In genomic region chr22:29710922-29711593, GRCh38 we compare ENCODE assay signal across 16 cellular contexts. TPM values are rescaled to one million over a fixed set of nuclear protein-coding genes. Genes with fewer than 3 reads are reported as not detected.
DNase-seq lines count a peak whose midpoint lies in the region; ATAC-seq and TF ChIP-seq lines count a peak whose summit lies in the region.
"Had no signal": no experiment of that assay in that cellular context is flagged by ENCODE, and none has a peak within 500 bp of the region (broad histone marks: within the 10 kb centered on the region; RNA-seq: fewer than 3 reads in every experiment).

No MANE protein-coding gene starts in this region.

- TF ChIP-seq EP300 in transverse colon (IDR thresholded peaks at IDR 0.05; ENCODE audit: low read depth) = no peak

- peak; percentile 50 for DNase-seq in NCI-H2171 treated with DMSO at 0.1 percent for 48 hours (lab: John Stamatoyannopoulos, UW)
- no peak for DNase-seq in NCI-H2171 (lab: John Stamatoyannopoulos, UW)
- DNase-seq in NCI-H69 (lab: John Stamatoyannopoulos, UW) = peak; percentile 94
- DNase-seq in left cardiac atrium = peak; percentile 35
- peak; percentile 41 for DNase-seq in transverse colon
- DNase-seq in coronary artery (ENCODE audit: low spot score) = no peak
- DNase-seq in ascending aorta (ENCODE audit: low spot score in 2 of 2) = no peak
- DNase-seq: activated naive CD4-positive, alpha-beta T cell treated with anti-CD3 and anti-CD28 coated beads, Interleukin-2, amount 10 ng/mL, durations not matched to agents 7 days and 5 days; glutamatergic neuron; NCI-H526 had no signal

- no peaks in the 10 kb centered on the region for H3K9me3 ChIP-seq in transverse colon
- H3K9me3 ChIP-seq in ascending aorta = no peaks in the 10 kb centered on the region
- H3K9me3 ChIP-seq: A549 had no signal

- no peak for TF ChIP-seq CTCF in transverse colon (IDR thresholded peaks at IDR 0.05)
- no peak for TF ChIP-seq CTCF in coronary artery (IDR thresholded peaks at IDR 0.05)
- TF ChIP-seq CTCF in ascending aorta (IDR thresholded peaks at IDR 0.05) = no peak

- intact Hi-C loops in left cardiac atrium (cut with DNase I) (loop anchor here in 1 of 2 donors (10.0 kb wide), 1 partner anchor 64 kb away; no protein-coding TSS in a partner anchor), transverse colon (cut with DNase I; ENCODE audit: low total_unique reads) (no loop called here), ascending aorta (cut with DNase I) (no loop called here)

- H3K27ac ChIP-seq in transverse colon = no peak overlapping the region
- H3K27ac ChIP-seq in coronary artery = no peak overlapping the region
- H3K27ac ChIP-seq in ascending aorta = no peak overlapping the region
- H3K27ac ChIP-seq: A549, cardiac muscle cell, SK-N-MC had no signal

- H3K4me1 ChIP-seq in transverse colon = peaks cover 0 to 7% (median 0%) of the 10 kb centered on the region in 4 donors
- no peaks in the 10 kb centered on the region for H3K4me1 ChIP-seq in ascending aorta
- H3K4me1 ChIP-seq: A549 had no signal

- peaks cover 15% of the 10 kb centered on the region for H3K27me3 ChIP-seq in transverse colon
- peaks cover 4% of the 10 kb centered on the region for H3K27me3 ChIP-seq in ascending aorta

- H3K4me3 ChIP-seq in transverse colon = no peak overlapping the region
- no peak overlapping the region for H3K4me3 ChIP-seq in coronary artery
- H3K4me3 ChIP-seq in ascending aorta = no peak overlapping the region
- H3K4me3 ChIP-seq: A549, cardiac muscle cell, SK-N-MC had no signal

- WGBS in transverse colon (ENCODE audit: low coverage in 1 of 2), 2 donors = 54% methylated on average over 15 of the region's 18 CpGs; no CpG with 5 or more reads in 1 of the 2 donors

- no peaks in the 10 kb centered on the region for H3K36me3 ChIP-seq in transverse colon
- H3K36me3 ChIP-seq in ascending aorta = no peaks in the 10 kb centered on the region
- H3K36me3 ChIP-seq: cardiac muscle cell had no signal

- no peak for TF ChIP-seq POLR2A in transverse colon (IDR thresholded peaks at IDR 0.05)

- ATAC-seq in left cardiac atrium = peak; percentile 55 to 67
- ATAC-seq in HG03108 (IDR thresholded peaks at IDR 0.05; ENCODE audit: unreplicated experiment) = no peak

- in situ Hi-C loops in transverse colon (cut with MboI; ENCODE audit: low pct_ligation_motif_present in 1 of 4, low pct_unique_long_range_greater_than_20kb in 1 of 4, low sequenced_read_pairs in 3 of 4) = no loop called here

RNA-seq across cellular contexts. Expression of gene CABP7, which starts 8.7 kb away (rescaled TPM):
- total RNA-seq in left cardiac atrium = not detected
- not detected for total RNA-seq in transverse colon
- not detected for total RNA-seq in ascending aorta
- total RNA-seq: cardiac muscle cell, endothelial cell of umbilical vein, skeletal muscle tissue had no signal

RNA-seq across cellular contexts. Expression of gene ZMAT5, which starts 55.7 kb away (rescaled TPM):
- total RNA-seq in left cardiac atrium (10 to 100 TPM; 15.2 to 21.1 TPM), transverse colon (10 to 100 TPM in 3 of 4 donors, not detected in 1; 13.8 to 20.2 (median 19.1) TPM), ascending aorta (59.3 TPM)

RNA-seq across cellular contexts. Expression of gene UQCR10, which starts 56.1 kb away (rescaled TPM):
- total RNA-seq in left cardiac atrium = 100 to 1,000 TPM; 229 to 266 TPM
- total RNA-seq in transverse colon = 100 to 1,000 TPM in 1 of 4 donors, 10 to 100 TPM in 3; 22.4 to 139 (median 47.3) TPM
- 66.8 TPM for total RNA-seq in ascending aorta

Comparison
In these comparisons a context has a peak if more than half of its experiments do, and no peak if none do; other contexts are left out.
1. DNase-seq: peak in NCI-H2171 treated with DMSO at 0.1 percent for 48 hours (single experiment), NCI-H69 (single experiment), left cardiac atrium (single experiment) and transverse colon (single experiment); none in NCI-H2171 (single experiment), coronary artery (single experiment) and ascending aorta (0 of 2).